Comparison of ENCODE assay signal across 23 cellular contexts in the genomic region with DNA sequence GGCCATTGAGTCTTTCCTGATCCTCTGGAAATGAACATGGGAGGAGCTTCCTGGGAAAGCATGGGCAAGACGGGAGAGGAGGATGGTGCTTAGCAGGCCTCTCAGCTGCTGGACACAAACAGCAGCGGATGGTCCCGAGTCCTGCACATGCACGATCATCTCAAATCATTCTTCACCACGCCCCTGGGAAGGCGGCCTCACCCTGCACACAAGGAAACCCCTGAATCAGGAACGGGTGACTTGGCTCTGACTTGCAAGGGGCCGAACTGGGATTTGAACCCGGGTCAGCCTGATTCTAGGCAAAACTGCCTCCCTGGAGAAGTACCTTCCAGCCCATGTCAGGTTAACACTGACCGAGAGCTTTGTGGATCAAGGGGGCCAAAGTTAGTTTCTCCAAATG.
DNase-seq lines count a peak whose midpoint lies in the region; ATAC-seq and TF ChIP-seq lines count a peak whose summit lies in the region.
"Had no signal": no experiment of that assay in that cellular context is flagged by ENCODE, and none has a peak within 500 bp of the region (broad histone marks: within the 10 kb centered on the region; RNA-seq: fewer than 3 reads in every experiment).

No MANE protein-coding gene starts in this region.

- H3K4me3 Mint-ChIP-seq in mesothelial cell of epicardium = no peak overlapping the region
- H3K4me3 Mint-ChIP-seq: CD14-positive monocyte; CD4-positive, alpha-beta memory T cell; CD4-positive, CD25-positive, alpha-beta regulatory T cell; CD8-positive, alpha-beta memory T cell had no signal

- no peak for TF ChIP-seq CTCF in mesothelial cell of epicardium (IDR thresholded peaks at IDR 0.05; ENCODE audit: unreplicated experiment)

- peaks cover 3% of the 10 kb centered on the region for H3K36me3 Mint-ChIP-seq in mesothelial cell of epicardium
- H3K36me3 Mint-ChIP-seq: CD14-positive monocyte; CD4-positive, alpha-beta memory T cell; CD4-positive, CD25-positive, alpha-beta regulatory T cell had no signal

- ATAC-seq in GM21576 (IDR thresholded peaks at IDR 0.05; ENCODE audit: unreplicated experiment) (no peak), HG02840 (IDR thresholded peaks at IDR 0.05; ENCODE audit: low FRiP score, unreplicated experiment) (no peak)
- ATAC-seq: GM12878 had no signal

- intact Hi-C loops in posterior vena cava (cut with DNase I) = loop anchor here in 1 of 2 donors (5.0 kb wide), 1 partner anchor 170 kb away; no protein-coding TSS in a partner anchor

- H3K27ac Mint-ChIP-seq in mesothelial cell of epicardium = peak overlapping the region; percentile 16
- H3K27ac Mint-ChIP-seq: CD14-positive monocyte; CD4-positive, alpha-beta memory T cell; CD8-positive, alpha-beta memory T cell had no signal

- peak; percentile 32 for DNase-seq in islet precursor cell
- no peak for DNase-seq in mesothelial cell of epicardium (ENCODE audit: low spot score in 2 of 2, unreplicated experiment in 2 of 2)
- DNase-seq in posterior vena cava (ENCODE audit: low spot score) = peak; percentile 46
- DNase-seq in cerebellar nuclear complex (lab: John Stamatoyannopoulos, UW) = no peak
- DNase-seq: 8988T; ACHN; BE2C; C1 segment of cervical spinal cord; CD4-positive, alpha-beta memory T cell; CD4-positive, CD25-positive, alpha-beta regulatory T cell; COR-L47; DMS 273 treated with DMSO at 0.1 percent for 48 hours; DMS153; DMS53; DMS79; DND-41; EL; GDM1 had no signal

- peaks cover 3% of the 10 kb centered on the region for H3K9me3 Mint-ChIP-seq in mesothelial cell of epicardium

- no peaks in the 10 kb centered on the region for H3K27me3 Mint-ChIP-seq in mesothelial cell of epicardium (ENCODE audit: low read depth)

- peaks cover 44% of the 10 kb centered on the region for H3K4me1 Mint-ChIP-seq in mesothelial cell of epicardium
- H3K4me1 Mint-ChIP-seq: CD14-positive monocyte; CD4-positive, alpha-beta memory T cell; CD4-positive, CD25-positive, alpha-beta regulatory T cell; CD8-positive, alpha-beta memory T cell had no signal

Comparison
In these comparisons a context has a peak if more than half of its experiments do, and no peak if none do; other contexts are left out.
1. DNase-seq: peak in islet precursor cell (single experiment) and posterior vena cava (single experiment); none in mesothelial cell of epicardium (0 of 2) and cerebellar nuclear complex (0 of 2).